Comparison of ENCODE assay signal across 17 cellular contexts in the genomic region with DNA sequence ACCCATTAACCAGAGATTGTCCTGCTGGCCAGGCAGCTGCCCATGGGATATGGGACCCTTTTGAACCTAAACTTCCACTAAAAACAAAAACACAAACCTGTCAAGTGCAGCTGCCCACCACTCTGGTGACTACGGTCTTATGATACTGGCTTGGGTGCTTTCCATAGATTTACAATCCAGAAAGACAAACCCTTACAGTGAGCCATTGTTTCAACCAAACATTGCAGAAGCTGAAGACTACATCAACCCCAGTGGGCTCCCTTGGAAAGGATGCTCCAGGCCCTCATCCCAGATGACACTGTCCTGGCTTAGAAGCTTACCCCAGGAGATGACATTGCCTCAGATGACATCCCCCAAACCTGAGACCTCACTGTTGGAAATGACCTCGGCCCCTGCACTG. TPM values are rescaled to one million over a fixed set of nuclear protein-coding genes. Genes with fewer than 3 reads are reported as not detected.
DNase-seq lines count a peak whose midpoint lies in the region; ATAC-seq, FAIRE-seq and TF ChIP-seq lines count a peak whose summit lies in the region.
"Had no signal": no experiment of that assay in that cellular context is flagged by ENCODE, and none has a peak within 500 bp of the region (broad histone marks: within the 10 kb centered on the region; RNA-seq: fewer than 3 reads in every experiment).

No MANE protein-coding gene starts in this region.

- no peaks in the 10 kb centered on the region for H3K4me1 Mint-ChIP-seq in activated naive CD4-positive, alpha-beta T cell treated with anti-CD3 and anti-CD28 coated beads for 36 hours (ENCODE audit: low read depth)
- peaks cover 14% of the 10 kb centered on the region for H3K4me1 Mint-ChIP-seq in T-helper 17 cell
- H3K4me1 Mint-ChIP-seq: B cell, GM23338, H9 had no signal

- CTCF ChIA-PET in activated naive CD4-positive, alpha-beta T cell treated with anti-CD3 and anti-CD28 coated beads for 36 hours (lab: Charles Lee): no interaction called here

- H3K27ac Mint-ChIP-seq in activated naive CD4-positive, alpha-beta T cell treated with anti-CD3 and anti-CD28 coated beads for 36 hours: no peak overlapping the region
- no peak overlapping the region for H3K27ac Mint-ChIP-seq in T-helper 17 cell
- H3K27ac Mint-ChIP-seq: B cell; CD4-positive, alpha-beta T cell; GM23338; H9 had no signal

- intact Hi-C loops in activated naive CD4-positive, alpha-beta T cell treated with anti-CD3 and anti-CD28 coated beads for 36 hours (cut with micrococcal nuclease): no loop called here

- no peak overlapping the region for H3K4me3 Mint-ChIP-seq in activated naive CD4-positive, alpha-beta T cell treated with anti-CD3 and anti-CD28 coated beads for 36 hours
- no peak overlapping the region for H3K4me3 Mint-ChIP-seq in T-helper 17 cell
- H3K4me3 Mint-ChIP-seq: B cell; CD4-positive, alpha-beta T cell; GM23338; H9 had no signal

- H3K27ac ChIP-seq in angular gyrus (ENCODE audit: low read depth, low read length): peak overlapping the region; percentile 57

- FAIRE-seq in H54 (lab: Jason Lieb, UNC): no peak
- FAIRE-seq: GM12878, GM18507, HepG2, HTR-8/SVneo had no signal

- H3K36me3 Mint-ChIP-seq in activated naive CD4-positive, alpha-beta T cell treated with anti-CD3 and anti-CD28 coated beads for 36 hours (ENCODE audit: low read depth): no peaks in the 10 kb centered on the region
- H3K36me3 Mint-ChIP-seq in T-helper 17 cell (ENCODE audit: low read depth): no peaks in the 10 kb centered on the region

- DNase-seq in inferior parietal cortex (ENCODE audit: extremely low spot score) (peak; percentile 20), pons (ENCODE audit: low spot score) (peak; percentile 80), T-helper 17 cell (no peak), H54 (ENCODE audit: insufficient read length, low spot score) (no peak)
- DNase-seq in activated naive CD4-positive, alpha-beta T cell treated with anti-CD3 and anti-CD28 coated beads for 36 hours: no peak
- DNase-seq: ACHN; CD4-positive, alpha-beta T cell; DMS79; H9 had no signal

- no peaks in the 10 kb centered on the region for H3K9me3 ChIP-seq in T-helper 17 cell (ENCODE audit: control insufficient read depth, low read length, poor library complexity, severe bottlenecking)

- no peaks in the 10 kb centered on the region for H3K9me3 Mint-ChIP-seq in activated naive CD4-positive, alpha-beta T cell treated with anti-CD3 and anti-CD28 coated beads for 36 hours
- H3K9me3 Mint-ChIP-seq: CD4-positive, alpha-beta T cell; GM23338; H9 had no signal

- H3K27me3 Mint-ChIP-seq in activated naive CD4-positive, alpha-beta T cell treated with anti-CD3 and anti-CD28 coated beads for 36 hours (ENCODE audit: low read depth): no peaks in the 10 kb centered on the region
- peaks cover 27% of the 10 kb centered on the region for H3K27me3 Mint-ChIP-seq in T-helper 17 cell
- H3K27me3 Mint-ChIP-seq: CD4-positive, alpha-beta T cell had no signal

- no peak for TF ChIP-seq POLR2A in H54 (IDR thresholded peaks at IDR 0.05; ENCODE audit: low read depth, low read length)

- ATAC-seq in HG03108 (IDR thresholded peaks at IDR 0.05; ENCODE audit: unreplicated experiment) (no peak), T-helper 17 cell (no peak)
- ATAC-seq: GM12878, GM23338, HepG2 had no signal

RNA-seq across cellular contexts. Expression of a gene that starts 56.9 kb away (rescaled TPM):
- total RNA-seq in activated naive CD4-positive, alpha-beta T cell treated with anti-CD3 and anti-CD28 coated beads for 36 hours: not detected
- 1 to 10 TPM in 1 of 2 donors, under 1 TPM in 1; 0.57 to 2.1 TPM for total RNA-seq in T-helper 17 cell
- total RNA-seq: GM12878, H9 had no signal

Comparison
In these comparisons a context has a peak if more than half of its experiments do, and no peak if none do; other contexts are left out.
1. DNase-seq: peak in inferior parietal cortex (single experiment) and pons (single experiment); none in activated naive CD4-positive, alpha-beta T cell treated with anti-CD3 and anti-CD28 coated beads for 36 hours (single experiment), T-helper 17 cell (0 of 3) and H54 (single experiment).